ENCODE assay signal across 8 cellular contexts in the genomic region with DNA sequence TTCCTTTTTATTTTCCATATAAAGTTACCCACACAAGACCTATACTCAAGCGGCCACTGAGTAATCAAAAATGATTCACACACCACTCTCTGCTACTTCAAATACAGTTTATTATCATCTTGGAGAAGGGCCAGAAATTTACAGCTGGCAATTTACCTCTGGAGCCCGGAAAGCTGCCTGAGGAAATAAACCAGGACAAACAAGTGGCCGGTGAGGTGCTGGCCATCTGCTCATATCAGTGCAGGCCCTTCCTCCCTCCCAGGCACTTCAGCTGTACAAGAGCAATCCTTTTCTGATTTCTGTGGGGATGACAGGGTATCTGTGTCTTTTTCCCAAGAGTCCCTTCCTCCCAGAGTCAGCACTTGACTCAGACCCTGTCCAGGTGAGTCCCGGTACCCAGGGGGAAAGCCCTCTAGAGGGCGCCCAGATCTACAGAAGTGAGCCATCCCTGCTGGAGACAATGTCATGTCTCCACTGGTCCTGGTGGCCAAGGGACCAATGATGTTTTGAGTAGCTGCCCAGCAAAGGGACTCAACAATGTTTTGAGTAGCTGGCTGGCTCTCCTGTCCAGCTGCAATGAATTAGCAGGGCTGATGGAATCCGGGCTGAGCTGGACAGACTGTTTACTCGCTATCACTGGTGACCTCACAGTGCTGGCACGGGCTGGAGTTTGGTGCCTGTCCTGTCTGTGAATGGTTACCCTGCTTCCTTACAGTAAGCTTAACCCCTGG. TPM values are rescaled to one million over a fixed set of nuclear protein-coding genes. Genes with fewer than 3 reads are reported as not detected.
DNase-seq lines count a peak whose midpoint lies in the region; ATAC-seq and TF ChIP-seq lines count a peak whose summit lies in the region.

No MANE protein-coding gene starts in this region.

- H3K36me3 Mint-ChIP-seq in CD8-positive, alpha-beta T cell: no peaks in the 10 kb centered on the region
- peaks cover 11% of the 10 kb centered on the region for H3K36me3 Mint-ChIP-seq in neural progenitor cell

- H3K4me1 ChIP-seq in CD8-positive, alpha-beta T cell (ENCODE audit: insufficient read depth, low read length): no peaks in the 10 kb centered on the region
- H3K4me1 ChIP-seq in esophagus muscularis mucosa (peaks cover 0 to 16% (median 4%) of the 10 kb centered on the region in 4 donors), neural progenitor cell (no peaks in the 10 kb centered on the region)

- ATAC-seq in CD8-positive, alpha-beta T cell: no peak
- ATAC-seq in HG02798 (IDR thresholded peaks at IDR 0.05; ENCODE audit: poor library complexity, unreplicated experiment): peak; percentile 47
- ATAC-seq in GM21360 (IDR thresholded peaks at IDR 0.05; ENCODE audit: unreplicated experiment): no peak
- ATAC-seq in HG02610 (IDR thresholded peaks at IDR 0.05; ENCODE audit: unreplicated experiment): no peak

- no peak overlapping the region for H3K27ac Mint-ChIP-seq in CD8-positive, alpha-beta T cell
- no peak overlapping the region for H3K27ac Mint-ChIP-seq in neural progenitor cell

- no peaks in the 10 kb centered on the region for H3F3A ChIP-seq in neural progenitor cell (ENCODE audit: low read depth)

- 43% methylated on average over 8 of the region's 8 CpGs for WGBS in esophagus muscularis mucosa

- no peaks in the 10 kb centered on the region for H3K9me3 ChIP-seq in CD8-positive, alpha-beta T cell (ENCODE audit: low read length)
- no peaks in the 10 kb centered on the region for H3K9me3 ChIP-seq in esophagus muscularis mucosa
- H3K9me3 ChIP-seq in neural progenitor cell (ENCODE audit: low read depth): no peaks in the 10 kb centered on the region

- CTCF ChIA-PET in CD8-positive, alpha-beta T cell (lab: Charles Lee): interaction anchor here (0.7 to 1.9 kb wide), 9 partner anchors 9 to 293 kb away, joined by 3 to 7 read pairs (median 3); no protein-coding TSS in a partner anchor

- H4K20me1 ChIP-seq in neural progenitor cell (ENCODE audit: low read depth): no peaks in the 10 kb centered on the region

- TF ChIP-seq POLR2A in esophagus muscularis mucosa (IDR thresholded peaks at IDR 0.05; ENCODE audit: low read depth): no peak

- H2AFZ ChIP-seq in neural progenitor cell (replicated peaks): no peak overlapping the region

- POLR2A ChIA-PET in CD8-positive, alpha-beta T cell (lab: Charles Lee): interaction anchor here (0.8 kb wide), 1 partner anchor 154 kb away, joined by 3 read pairs; no protein-coding TSS in a partner anchor

- no peaks in the 10 kb centered on the region for H3K4me1 Mint-ChIP-seq in CD8-positive, alpha-beta T cell (ENCODE audit: low read depth)
- peaks cover 2% of the 10 kb centered on the region for H3K4me1 Mint-ChIP-seq in neural progenitor cell

- no peaks in the 10 kb centered on the region for H3K9me3 Mint-ChIP-seq in CD8-positive, alpha-beta T cell
- no peaks in the 10 kb centered on the region for H3K9me3 Mint-ChIP-seq in neural progenitor cell

- no peak overlapping the region for H3K9ac ChIP-seq in neural progenitor cell

- no peak for TF ChIP-seq EP300 in esophagus muscularis mucosa (IDR thresholded peaks at IDR 0.05)

- no peak overlapping the region for H3K4me3 Mint-ChIP-seq in CD8-positive, alpha-beta T cell
- H3K4me3 Mint-ChIP-seq in neural progenitor cell: no peak overlapping the region

- H3K27me3 ChIP-seq in CD8-positive, alpha-beta T cell (ENCODE audit: insufficient read depth, low read length): no peaks in the 10 kb centered on the region
- H3K27me3 ChIP-seq in esophagus muscularis mucosa: no peaks in the 10 kb centered on the region
- H3K27me3 ChIP-seq in neural progenitor cell: no peaks in the 10 kb centered on the region

- H3K27ac ChIP-seq in CD8-positive, alpha-beta T cell (ENCODE audit: low read depth, low read length): no peak overlapping the region
- H3K27ac ChIP-seq in esophagus muscularis mucosa (replicated peaks in 1 of 4): no peak overlapping the region
- H3K27ac ChIP-seq in neural progenitor cell: no peak overlapping the region

- DNase-seq in CD8-positive, alpha-beta T cell: peak in 5 of 7 experiments; percentile 13 to 56 (median 31)
- peak; percentile 78 for DNase-seq in NCI-H748 treated with DMSO at 0.1 percent for 48 hours (lab: John Stamatoyannopoulos, UW)
- peak; percentile 23 for DNase-seq in activated T-cell treated with anti-CD3 and anti-CD28 coated beads for 24 hours (ENCODE audit: low read depth)
- DNase-seq in esophagus muscularis mucosa (ENCODE audit: extremely low spot score): no peak
- peak; percentile 56 for DNase-seq in neural progenitor cell (ENCODE audit: low spot score)

- no peaks in the 10 kb centered on the region for H3K79me2 ChIP-seq in neural progenitor cell (ENCODE audit: low read depth)

- TF ChIP-seq CTCF in CD8-positive, alpha-beta T cell (IDR thresholded peaks at IDR 0.05): peak; percentile 26
- TF ChIP-seq CTCF in esophagus muscularis mucosa (IDR thresholded peaks at IDR 0.05) (peak; percentile 43 to 50 (median 49)), neural progenitor cell (IDR thresholded peaks at IDR 0.05) (peak; percentile 60)

- H3K36me3 ChIP-seq in CD8-positive, alpha-beta T cell (ENCODE audit: insufficient read depth, low read length): no peaks in the 10 kb centered on the region
- H3K36me3 ChIP-seq in esophagus muscularis mucosa: peaks cover 0 to 26% (median 12%) of the 10 kb centered on the region in 4 donors
- H3K36me3 ChIP-seq in neural progenitor cell: no peaks in the 10 kb centered on the region

- intact Hi-C loops in CD8-positive, alpha-beta T cell (cut with DNase I, micrococcal nuclease): no loop called here
- intact Hi-C loops in esophagus muscularis mucosa (cut with DNase I): no loop called here

- H3K4me3 ChIP-seq in CD8-positive, alpha-beta T cell (ENCODE audit: low read depth, low read length): no peak overlapping the region
- no peak overlapping the region for H3K4me3 ChIP-seq in esophagus muscularis mucosa
- no peak overlapping the region for H3K4me3 ChIP-seq in neural progenitor cell

- H3K4me2 ChIP-seq in neural progenitor cell: no peak overlapping the region

- peaks cover 6% of the 10 kb centered on the region for H3K27me3 Mint-ChIP-seq in CD8-positive, alpha-beta T cell (ENCODE audit: low read depth)
- peaks cover 6% of the 10 kb centered on the region for H3K27me3 Mint-ChIP-seq in neural progenitor cell (ENCODE audit: insufficient read depth, low read depth)

RNA-seq across cellular contexts. Expression of a gene that starts 23.6 kb away (rescaled TPM):
- total RNA-seq in CD8-positive, alpha-beta T cell: under 1 TPM in 1 of 2 experiments, not detected in 1; 0.17 TPM
- total RNA-seq in esophagus muscularis mucosa (10 to 100 TPM; 15.0 to 29.1 (median 24.0) TPM), neural progenitor cell (ENCODE audit: low replicate concordance) (2.2 and 2.8 TPM in 2 replicates)

RNA-seq across cellular contexts. Expression of a gene that starts 57.4 kb away (rescaled TPM):
- total RNA-seq in CD8-positive, alpha-beta T cell: not detected
- total RNA-seq in esophagus muscularis mucosa (under 1 TPM in 1 of 4 donors, not detected in 3; 0.29 TPM), neural progenitor cell (ENCODE audit: low replicate concordance) (not detected in 2 replicates)
